Comparison of ENCODE assay signal across 8 cellular contexts in genomic region chr2:86368181-86368824, GRCh38. TPM values are rescaled to one million over a fixed set of nuclear protein-coding genes. Genes with fewer than 3 reads are reported as not detected.
DNase-seq lines count a peak whose midpoint lies in the region; ATAC-seq and TF ChIP-seq lines count a peak whose summit lies in the region.

No MANE protein-coding gene starts in this region.

- H3K9ac ChIP-seq in ES-I3 (ENCODE audit: low read depth, low read length), result peak overlapping the region; percentile 26; the same call in 1 of the 2 replicates

- no peaks in the 10 kb centered on the region for H3K27me3 ChIP-seq in breast epithelium

- H3K4me1 ChIP-seq in ES-I3 (ENCODE audit: insufficient read depth, low read length) (no peaks in the 10 kb centered on the region), breast epithelium (no peaks in the 10 kb centered on the region)

- ATAC-seq in left colon, result peak; percentile 51
- ATAC-seq in HG02981 (IDR thresholded peaks at IDR 0.05; ENCODE audit: unreplicated experiment), result no peak
- no peak for ATAC-seq in HG03520 (IDR thresholded peaks at IDR 0.05; ENCODE audit: unreplicated experiment)

- peak overlapping the region in 1 of 3 donors; percentile 38 for H3K4me3 ChIP-seq in breast epithelium

- intact Hi-C loops in breast epithelium (cut with DNase I; ENCODE audit: low total_unique reads) (no loop called here), left colon (cut with DNase I, micrococcal nuclease) (loop anchor here in 1 of 2 donors (5.0 kb wide), 1 partner anchor 146 kb away; no protein-coding TSS in a partner anchor)

- TF ChIP-seq CTCF in breast epithelium (IDR thresholded peaks at IDR 0.05), result peak in 2 of 3 donors; percentile 9 to 22

- peak; percentile 78 for DNase-seq in KBM-7
- DNase-seq in T-helper 2 cell, result peak in 3 of 5 experiments; percentile 4 to 63 (median 24)
- no peak for DNase-seq in breast epithelium (ENCODE audit: low spot score in 2 of 2)
- DNase-seq in left colon, result peak in 1 of 2 donors; percentile 62
- DNase-seq in stimulated activated CD4-positive, alpha-beta T cell treated with anti-CD3 and anti-CD28 coated beads, Interleukin-4, amount 100 ng/mL, for 4 hours, result peak; percentile 26 to 31

- in situ Hi-C loops in KBM-7 (cut with MboI; ENCODE audit: low pct_unique_long_range_greater_than_20kb, low sequenced_read_pairs), result no loop called here

- H3K36me3 ChIP-seq in ES-I3 (ENCODE audit: insufficient read depth, low read length) (no peaks in the 10 kb centered on the region), breast epithelium (no peaks in the 10 kb centered on the region)

- no peak overlapping the region for H3K27ac ChIP-seq in breast epithelium

- H3K9me3 ChIP-seq in ES-I3 (ENCODE audit: control insufficient read depth, insufficient read depth, low read length) (0 out of 2 replicates have a peak, but pooled peaks cover 3% of the 10 kb centered on the region), breast epithelium (peaks cover 0 to 7% of the 10 kb centered on the region in 2 donors)

- no peak for TF ChIP-seq POLR2A in breast epithelium (IDR thresholded peaks at IDR 0.05)

RNA-seq across cellular contexts. Expression of gene REEP1, which starts 30.9 kb away (rescaled TPM):
- total RNA-seq in breast epithelium, result 1 to 10 TPM in 2 of 3 donors, under 1 TPM in 1; 0.32 to 3.8 (median 1.3) TPM
- total RNA-seq in left colon, result 1 to 10 TPM; 4.2 to 7.1 TPM

Comparison
In these comparisons a context has a peak if more than half of its experiments do, and no peak if none do; other contexts are left out.
1. DNase-seq: peak in KBM-7 (single experiment), T-helper 2 cell (3 of 5) and stimulated activated CD4-positive, alpha-beta T cell treated with anti-CD3 and anti-CD28 coated beads, Interleukin-4, amount 100 ng/mL, for 4 hours (2 of 2); none in breast epithelium (0 of 2).